ENCODE assay signal across 8 cellular contexts in the genomic region with DNA sequence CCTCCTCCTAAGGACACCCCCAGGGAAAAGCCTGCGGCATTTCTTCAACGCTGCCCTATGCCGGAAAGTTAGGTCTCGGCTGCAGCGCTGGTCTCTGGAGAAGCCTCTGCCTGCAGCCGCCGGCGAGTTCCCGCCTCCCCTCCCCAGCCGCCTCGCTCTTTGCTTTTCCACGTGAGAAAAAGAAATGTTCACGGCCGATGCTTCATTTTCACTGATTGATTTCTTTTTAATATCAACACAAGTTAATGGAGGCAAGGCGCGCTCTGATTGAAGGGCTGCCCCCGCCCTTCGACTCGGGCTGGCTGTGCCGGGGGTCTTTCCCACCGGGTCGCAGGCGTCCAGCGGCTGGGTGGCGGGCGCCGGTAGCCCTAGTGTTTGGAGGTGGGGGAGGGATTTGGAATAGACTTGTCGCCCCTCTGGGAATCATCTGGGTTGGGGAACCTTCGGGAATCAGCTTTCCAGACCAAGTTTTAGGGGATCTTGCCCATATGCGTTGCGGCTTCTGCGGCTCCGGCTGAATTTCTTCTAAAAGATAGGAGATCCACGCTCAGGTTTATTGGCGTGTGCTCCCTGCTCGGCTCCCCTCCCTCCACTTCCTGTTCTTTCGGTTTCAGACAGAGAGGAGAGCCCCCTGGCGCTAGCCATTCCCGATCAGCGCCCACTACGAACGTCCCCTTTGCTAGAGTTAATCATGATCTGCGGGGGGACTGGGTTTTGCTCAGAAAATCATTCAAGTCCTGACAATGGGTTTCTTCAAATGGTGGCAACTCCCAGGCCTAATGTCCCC. TPM values are rescaled to one million over a fixed set of nuclear protein-coding genes. Genes with fewer than 3 reads are reported as not detected.
DNase-seq lines count a peak whose midpoint lies in the region; ATAC-seq, FAIRE-seq and TF ChIP-seq lines count a peak whose summit lies in the region.

No MANE protein-coding gene starts in this region.

- TF ChIP-seq CTCF in GM12865 (IDR thresholded peaks at IDR 0.05; ENCODE audit: insufficient read depth, low read depth, low read length, missing control alignments) (no peak), activated B cell treated with CpG ODN at 0.5 μM for 24 hours (IDR thresholded peaks at IDR 0.05) (no peak), left ventricle myocardium inferior (IDR thresholded peaks at IDR 0.05; ENCODE audit: borderline replicate concordance) (no peak)

- FAIRE-seq in HTR-8/SVneo (lab: Jason Lieb, UNC) = no peak

- POLR2A ChIA-PET in activated B cell treated with CpG ODN at 0.5 μM for 24 hours (lab: Charles Lee) = interaction anchor here (0.6 to 6.2 kb wide), 3 partner anchors 19 to 36 kb away, joined by 3 to 72 read pairs (median 3); no protein-coding TSS in a partner anchor

- no peaks in the 10 kb centered on the region for H3K36me3 ChIP-seq in left ventricle myocardium inferior

- H3K36me3 Mint-ChIP-seq in activated B cell treated with CpG ODN at 0.5 μM for 24 hours (ENCODE audit: low read depth) = no peaks in the 10 kb centered on the region

- DNase-seq in GM12865 (ENCODE audit: low read depth) (no peak), activated B cell treated with CpG ODN at 0.5 μM for 24 hours (no peak), left ventricle myocardium inferior (no peak), skeletal muscle cell (ENCODE audit: low read depth) (no peak), activated gamma-delta T cell treated with Interleukin-2 at 50 U/mL for 16 hours (no peak), HTR-8/SVneo (ENCODE audit: insufficient read length, low spot score) (no peak)
- no peak for DNase-seq in activated CD8-positive, alpha-beta memory T cell treated with anti-CD3 and anti-CD28 coated beads for 24 hours

- H3K27ac Mint-ChIP-seq in activated B cell treated with CpG ODN at 0.5 μM for 24 hours = peak overlapping the region; percentile 61

- intact Hi-C loops in activated B cell treated with CpG ODN at 0.5 μM for 24 hours (cut with micrococcal nuclease) (no loop called here), left ventricle myocardium inferior (cut with micrococcal nuclease) (no loop called here)

- H3K4me1 Mint-ChIP-seq in activated B cell treated with CpG ODN at 0.5 μM for 24 hours = peaks cover 46% of the 10 kb centered on the region

- peak overlapping the region; percentile 35 for H3K4me3 ChIP-seq in GM12865 (ENCODE audit: low read depth, low read length)
- H3K4me3 ChIP-seq in left ventricle myocardium inferior = peak overlapping the region; percentile 79
- peak overlapping the region; percentile 72 for H3K4me3 ChIP-seq in skeletal muscle cell (ENCODE audit: low read depth, low read length)

- H3K4me1 ChIP-seq in left ventricle myocardium inferior = peaks cover 75% of the 10 kb centered on the region

- H3K9me3 Mint-ChIP-seq in activated B cell treated with CpG ODN at 0.5 μM for 24 hours = no peaks in the 10 kb centered on the region

- no peaks in the 10 kb centered on the region for H3K9me3 ChIP-seq in left ventricle myocardium inferior (replicated peaks)

- peak overlapping the region; percentile 90 for H3K4me3 Mint-ChIP-seq in activated B cell treated with CpG ODN at 0.5 μM for 24 hours

- CTCF ChIA-PET in activated B cell treated with CpG ODN at 0.5 μM for 24 hours (lab: Charles Lee) = no interaction called here

- H3K27me3 Mint-ChIP-seq in activated B cell treated with CpG ODN at 0.5 μM for 24 hours = peaks cover 35% of the 10 kb centered on the region

- peaks cover 51% of the 10 kb centered on the region for H3K27me3 ChIP-seq in left ventricle myocardium inferior (ENCODE audit: low read depth)

- peak overlapping the region; percentile 84 for H3K27ac ChIP-seq in left ventricle myocardium inferior (replicated peaks)

- no peak for ATAC-seq in activated B cell treated with CpG ODN at 0.5 μM for 24 hours (ENCODE audit: low read depth)
- no peak for ATAC-seq in HG03520 (IDR thresholded peaks at IDR 0.05; ENCODE audit: unreplicated experiment)

RNA-seq across cellular contexts. Expression of gene NRP2, which starts 4.1 kb away (rescaled TPM):
- 8.1 and 10.2 TPM in 2 replicates for total RNA-seq in activated B cell treated with CpG ODN at 0.5 μM for 24 hours
- 7.6 TPM for total RNA-seq in left ventricle myocardium inferior
